8 cellular contexts compared by ENCODE assay signal in genomic region chr1:145424612-145425435, GRCh38. TPM values are rescaled to one million over a fixed set of nuclear protein-coding genes. Genes with fewer than 3 reads are reported as not detected.
A peak's percentile ranks its signal among the peaks of the same experiment; 100 is the strongest.
DNase-seq lines count a peak whose midpoint lies in the region; ATAC-seq and TF ChIP-seq lines count a peak whose summit lies in the region.
"Not testable (repeated sequence)": the region's sequence is repeated elsewhere in the genome, so short reads cannot be mapped to it uniquely, and the experiment has no call there.

No MANE protein-coding gene starts in this region.

- CTCF ChIA-PET in activated CD8-positive, alpha-beta T cell treated with anti-CD3 and anti-CD28 coated beads for 36 hours (lab: Charles Lee): not testable (repeated sequence)

- DNase-seq in NCI-H345 (lab: John Stamatoyannopoulos, UW) (peak; percentile 51), dermis blood vessel endothelial cell (peak; percentile 26), left lobe of liver (ENCODE audit: low spot score) (peak; percentile 50)
- peak; percentile 75 for DNase-seq in activated CD8-positive, alpha-beta T cell treated with anti-CD3 and anti-CD28 coated beads for 36 hours

- H3K4me1 ChIP-seq in ACC112 (ENCODE audit: control insufficient read depth, insufficient read depth, low read length, unreplicated experiment): not testable (repeated sequence)

- ATAC-seq in GM19023 (IDR thresholded peaks at IDR 0.05; ENCODE audit: unreplicated experiment): peak; percentile 69
- ATAC-seq in HG02943 (IDR thresholded peaks at IDR 0.05; ENCODE audit: low read depth, unreplicated experiment): peak; percentile 65
- ATAC-seq in activated CD8-positive, alpha-beta T cell treated with anti-CD3 and anti-CD28 coated beads for 36 hours: peak; percentile 77
- peak; percentile 84 for ATAC-seq in left lobe of liver

- H3K4me3 ChIP-seq in ACC112 (ENCODE audit: low read depth, low read length) (peak overlapping the region; percentile 82), skin epidermis (peak overlapping the region; percentile 39 to 66 (median 60))

- H3K79me2 ChIP-seq in ACC112 (ENCODE audit: control insufficient read depth, insufficient read depth, low read length, unreplicated experiment): not testable (repeated sequence)

- peak overlapping the region; percentile 70 for H3K27ac Mint-ChIP-seq in activated CD8-positive, alpha-beta T cell treated with anti-CD3 and anti-CD28 coated beads for 36 hours

- not testable (repeated sequence) for H3K27ac ChIP-seq in ACC112 (ENCODE audit: low read depth, low read length)
- peak overlapping the region in 13 of 21 experiments; percentile 42 to 78 (median 66) for H3K27ac ChIP-seq in skin epidermis

- peaks cover 25% of the 10 kb centered on the region for H3K27me3 Mint-ChIP-seq in activated CD8-positive, alpha-beta T cell treated with anti-CD3 and anti-CD28 coated beads for 36 hours

- peak overlapping the region; percentile 85 for H3K4me3 Mint-ChIP-seq in activated CD8-positive, alpha-beta T cell treated with anti-CD3 and anti-CD28 coated beads for 36 hours

- not testable (repeated sequence) for TF ChIP-seq CTCF in activated CD8-positive, alpha-beta T cell treated with anti-CD3 and anti-CD28 coated beads for 36 hours (IDR thresholded peaks at IDR 0.05)

- H3K9me3 Mint-ChIP-seq in activated CD8-positive, alpha-beta T cell treated with anti-CD3 and anti-CD28 coated beads for 36 hours: not testable (repeated sequence)

- H3K36me3 ChIP-seq in ACC112 (ENCODE audit: insufficient read depth, low read length): not testable (repeated sequence)

- not testable (repeated sequence) for H3K36me3 Mint-ChIP-seq in activated CD8-positive, alpha-beta T cell treated with anti-CD3 and anti-CD28 coated beads for 36 hours (ENCODE audit: low read depth)

- not testable (repeated sequence) for H3K4me1 Mint-ChIP-seq in activated CD8-positive, alpha-beta T cell treated with anti-CD3 and anti-CD28 coated beads for 36 hours (ENCODE audit: low read depth)

- H3K27me3 ChIP-seq in ACC112 (ENCODE audit: insufficient read depth, low read length): peaks cover 22% of the 10 kb centered on the region

- intact Hi-C loops in activated CD8-positive, alpha-beta T cell treated with anti-CD3 and anti-CD28 coated beads for 36 hours (cut with micrococcal nuclease): not testable (repeated sequence)

- not testable (repeated sequence) for H2AFZ ChIP-seq in ACC112 (ENCODE audit: low read length, unreplicated experiment)

- POLR2A ChIA-PET in activated CD8-positive, alpha-beta T cell treated with anti-CD3 and anti-CD28 coated beads for 36 hours (lab: Charles Lee): not testable (repeated sequence)

RNA-seq across cellular contexts. Expression of gene NBPF20, which starts 0.6 kb away (rescaled TPM):
- total RNA-seq in activated CD8-positive, alpha-beta T cell treated with anti-CD3 and anti-CD28 coated beads for 36 hours: 1 to 10 TPM in 1 of 2 experiments, under 1 TPM in 1; 0.69 to 1.2 TPM
- total RNA-seq in dermis blood vessel endothelial cell (3.2 and 5.6 TPM in 2 replicates), left lobe of liver (10.0 TPM)
